Comparison of ENCODE assay signal across 18 cellular contexts in genomic region chr7:121879544-121879943, GRCh38. TPM values are rescaled to one million over a fixed set of nuclear protein-coding genes. Genes with fewer than 3 reads are reported as not detected.
DNase-seq lines count a peak whose midpoint lies in the region; ATAC-seq and TF ChIP-seq lines count a peak whose summit lies in the region.
"Had no signal": no experiment of that assay in that cellular context is flagged by ENCODE, and none has a peak within 500 bp of the region (broad histone marks: within the 10 kb centered on the region; RNA-seq: fewer than 3 reads in every experiment).

No MANE protein-coding gene starts in this region.

- H3K79me2 ChIP-seq in GM23338 (replicated peaks; ENCODE audit: insufficient read depth) = peaks cover 100% of the 10 kb centered on the region

- H3K36me3 ChIP-seq in GM23338 (ENCODE audit: insufficient read depth) (no peaks in the 10 kb centered on the region), endodermal cell (ENCODE audit: control insufficient read depth, insufficient read depth, low read length) (no peaks in the 10 kb centered on the region)
- H3K36me3 ChIP-seq: BE2C had no signal

- H3K27ac Mint-ChIP-seq in GM23338 (peak overlapping the region; percentile 25; the same call in 1 of the 2 replicates), WTC11 (peak overlapping the region; percentile 69), endodermal cell (peak overlapping the region; percentile 17), neural crest cell (ENCODE audit: unreplicated experiment) (no peak overlapping the region)
- H3K27ac Mint-ChIP-seq: CD4-positive, CD25-positive, alpha-beta regulatory T cell; CD8-positive, alpha-beta memory T cell; IgD-negative memory B cell had no signal

- H3K27me3 ChIP-seq in GM23338 (ENCODE audit: insufficient read depth) (no peaks in the 10 kb centered on the region), endodermal cell (ENCODE audit: control insufficient read depth, insufficient read depth, low read length, poor library complexity, severe bottlenecking) (peaks cover 22% of the 10 kb centered on the region)

- peaks cover 79% of the 10 kb centered on the region for H3K4me1 ChIP-seq in GM23338 (ENCODE audit: insufficient read depth)
- no peaks in the 10 kb centered on the region for H3K4me1 ChIP-seq in endodermal cell (ENCODE audit: control insufficient read depth, insufficient read depth, low read length)
- H3K4me1 ChIP-seq: BE2C, Caco-2 had no signal

- POLR2A ChIA-PET in WTC11 (lab: Charles Lee) = no interaction called here

- no peaks in the 10 kb centered on the region for H3K9me3 ChIP-seq in endodermal cell (ENCODE audit: control insufficient read depth, low read length)
- H3K9me3 ChIP-seq: BE2C, Caco-2 had no signal

- H3K4me3 Mint-ChIP-seq in GM23338 (peak overlapping the region; percentile 37), WTC11 (peak overlapping the region; percentile 4), endodermal cell (no peak overlapping the region), neural crest cell (peak overlapping the region; percentile 20)
- H3K4me3 Mint-ChIP-seq: CD4-positive, CD25-positive, alpha-beta regulatory T cell; CD8-positive, alpha-beta memory T cell; IgD-negative memory B cell had no signal

- CTCF ChIA-PET in WTC11 (lab: Charles Lee) = interaction anchor here (1.0 kb wide), 1 partner anchor 11 kb away, joined by 3 read pairs; no protein-coding TSS in a partner anchor

- no peak for DNase-seq in GM23338 (ENCODE audit: low spot score)
- DNase-seq in WTC11 (ENCODE audit: low spot score) = no peak
- DNase-seq in endodermal cell = no peak
- no peak for DNase-seq in neural crest cell (ENCODE audit: low read depth, low spot score)
- no peak for DNase-seq in occipital lobe (lab: John Stamatoyannopoulos, UW)
- no peak for DNase-seq in kidney glomerular epithelial cell (lab: John Stamatoyannopoulos, UW)
- no peak for DNase-seq in NCI-H2196 (lab: John Stamatoyannopoulos, UW; ENCODE audit: unreplicated experiment)
- DNase-seq: BE2C; C1 segment of cervical spinal cord; Caco-2; CD4-positive, CD25-positive, alpha-beta regulatory T cell; CD8-positive, alpha-beta memory T cell; DMS79 treated with DMSO at 0.1 percent for 48 hours; GF-D8; KG1 had no signal

- no peaks in the 10 kb centered on the region for H3F3A ChIP-seq in GM23338 (replicated peaks; ENCODE audit: low read depth)

- H3K4me3 ChIP-seq in GM23338 (peak overlapping the region; percentile 17), endodermal cell (ENCODE audit: low read length) (no peak overlapping the region)

- ATAC-seq in GM23338 (no peak), WTC11 (no peak)
- ATAC-seq: HCT116 had no signal

- H3K9ac ChIP-seq in endodermal cell (ENCODE audit: extremely low read depth, low read length, poor library complexity, severe bottlenecking) = no peak overlapping the region

- H3K27me3 Mint-ChIP-seq in GM23338 (ENCODE audit: insufficient read depth, low read depth, poor library complexity) = no peaks in the 10 kb centered on the region
- no peaks in the 10 kb centered on the region for H3K27me3 Mint-ChIP-seq in WTC11 (ENCODE audit: low read depth)
- no peaks in the 10 kb centered on the region for H3K27me3 Mint-ChIP-seq in endodermal cell (ENCODE audit: insufficient read depth)
- no peaks in the 10 kb centered on the region for H3K27me3 Mint-ChIP-seq in neural crest cell (ENCODE audit: low read depth)

- H2AFZ ChIP-seq in GM23338 = no peak overlapping the region

- peaks cover 22% of the 10 kb centered on the region; the same call in 2 of the 3 replicates for H3K36me3 Mint-ChIP-seq in GM23338 (ENCODE audit: low read depth)
- no peaks in the 10 kb centered on the region; the same call in none of the 2 replicates for H3K36me3 Mint-ChIP-seq in WTC11
- peaks cover 3% of the 10 kb centered on the region for H3K36me3 Mint-ChIP-seq in endodermal cell (ENCODE audit: low read depth)
- peaks cover 2% of the 10 kb centered on the region for H3K36me3 Mint-ChIP-seq in neural crest cell (ENCODE audit: low read depth)
- H3K36me3 Mint-ChIP-seq: CD4-positive, CD25-positive, alpha-beta regulatory T cell; CD8-positive, alpha-beta memory T cell; IgD-negative memory B cell had no signal

- peak overlapping the region; percentile 35 for H3K4me2 ChIP-seq in GM23338

- WGBS in endodermal cell (ENCODE audit: insufficient coverage in 1 of 2, insufficient read length in 1 of 2), 2 experiments = 86 to 96% methylated on average over 1 of the region's 1 CpG

- no peak for TF ChIP-seq CTCF in GM23338 (conservative IDR thresholded peaks at IDR 0.05; ENCODE audit: low read depth in 2 of 2)
- TF ChIP-seq CTCF in WTC11 (IDR thresholded peaks at IDR 0.05) = no peak
- TF ChIP-seq CTCF in endodermal cell (conservative IDR thresholded peaks at IDR 0.05) = no peak
- TF ChIP-seq CTCF in neural crest cell (conservative IDR thresholded peaks at IDR 0.05) = no peak

- no peaks in the 10 kb centered on the region for H3K9me3 Mint-ChIP-seq in GM23338
- no peaks in the 10 kb centered on the region for H3K9me3 Mint-ChIP-seq in WTC11
- no peaks in the 10 kb centered on the region for H3K9me3 Mint-ChIP-seq in endodermal cell
- H3K9me3 Mint-ChIP-seq in neural crest cell = no peaks in the 10 kb centered on the region

- H3K4me1 Mint-ChIP-seq in GM23338 (peaks cover 69% of the 10 kb centered on the region), WTC11 (peaks cover 84% of the 10 kb centered on the region), endodermal cell (peaks cover 26% of the 10 kb centered on the region), neural crest cell (peaks cover 78% of the 10 kb centered on the region)
- H3K4me1 Mint-ChIP-seq: CD4-positive, CD25-positive, alpha-beta regulatory T cell; CD8-positive, alpha-beta memory T cell; IgD-negative memory B cell had no signal

- no peak overlapping the region for H3K27ac ChIP-seq in GM23338 (ENCODE audit: low read depth)
- no peak overlapping the region for H3K27ac ChIP-seq in endodermal cell (ENCODE audit: low read depth, low read length)

- peaks cover 26% of the 10 kb centered on the region for H4K20me1 ChIP-seq in GM23338 (replicated peaks; ENCODE audit: insufficient read depth)

- no peaks in the 10 kb centered on the region for H3K9me2 ChIP-seq in GM23338 (ENCODE audit: insufficient read depth)

TF ChIP-seq in GM23338, 12 proteins besides CTCF, POLR2A, EP300 and RAD21 (continues in another document):
- TF ChIP-seq EZH2 (IDR thresholded peaks at IDR 0.05; ENCODE audit: low read depth, unreplicated experiment) (no peak), ETS1 (IDR thresholded peaks at IDR 0.05) (no peak)

TF ChIP-seq in WTC11, 78 proteins besides CTCF, POLR2A, EP300 and RAD21:
- TF ChIP-seq EMX1 (CRISPR knock-in tag; IDR thresholded peaks at IDR 0.05) (no peak), ETV6 (CRISPR knock-in tag; IDR thresholded peaks at IDR 0.05) (no peak), MLX (CRISPR knock-in tag; IDR thresholded peaks at IDR 0.05) (no peak), MYBL2 (CRISPR knock-in tag; IDR thresholded peaks at IDR 0.05) (no peak), ZMAT4 (CRISPR knock-in tag; IDR thresholded peaks at IDR 0.05) (no peak)

RNA-seq across cellular contexts. Expression of gene PTPRZ1, which starts 6.6 kb away (rescaled TPM):
- 230 and 238 TPM in 2 replicates for total RNA-seq in GM23338 (2014; rRNA removed; shearing (Covaris generic))
- polyA plus RNA-seq in GM23338 (2016; fragmentation: Nextera tagmentation; extraction: Ambion mirVana) = 160 and 167 TPM in 2 replicates
- total RNA-seq in WTC11 (2021) = 105 to 114 TPM (median 107 TPM) in 3 replicates
- 10 to 100 TPM; 18.0 to 57.4 TPM for total RNA-seq in endodermal cell
- polyA plus RNA-seq in endodermal cell (2013, experiment 1 of 2) = 111 TPM
- polyA plus RNA-seq in endodermal cell (2013, experiment 2 of 2) = 96.9 TPM
- total RNA-seq in neural crest cell = 202 and 207 TPM in 2 replicates
- 250 TPM for total RNA-seq in occipital lobe
- total RNA-seq: A172; Caco-2; CD4-positive, CD25-positive, alpha-beta regulatory T cell; CD8-positive, alpha-beta memory T cell had no signal
- polyA plus RNA-seq: CD4-positive, CD25-positive, alpha-beta regulatory T cell; CD8-positive, alpha-beta memory T cell; IgD-negative memory B cell had no signal
